21 cellular contexts compared by ENCODE assay signal in genomic region chr14:94372021-94372605, GRCh38. TPM values are rescaled to one million over a fixed set of nuclear protein-coding genes. Genes with fewer than 3 reads are reported as not detected.
DNase-seq lines count a peak whose midpoint lies in the region; TF ChIP-seq lines count a peak whose summit lies in the region.
"Had no signal": no experiment of that assay in that cellular context is flagged by ENCODE, and none has a peak within 500 bp of the region (broad histone marks: within the 10 kb centered on the region; RNA-seq: fewer than 3 reads in every experiment).

No MANE protein-coding gene starts in this region.

- peaks cover 41 to 49% of the 10 kb centered on the region in 2 experiments for H3K4me1 Mint-ChIP-seq in H9

- H3K79me2 ChIP-seq in H9 (ENCODE audit: insufficient read depth, low read length) (no peaks in the 10 kb centered on the region), mammary epithelial cell (ENCODE audit: insufficient read depth, low read length) (no peaks in the 10 kb centered on the region)

- no peak overlapping the region for H2BK5ac ChIP-seq in H9 (ENCODE audit: insufficient read length, low read length)

- H2AK5ac ChIP-seq in H9 (ENCODE audit: insufficient read length, low read length) = no peak overlapping the region

- H3K79me1 ChIP-seq in H9 (ENCODE audit: insufficient read depth, low read depth, low read length, poor library complexity, severe bottlenecking) = no peaks in the 10 kb centered on the region

- H3K27ac Mint-ChIP-seq in H9 = no peak overlapping the region; a peak in 2 of 7 replicates
- H3K27ac Mint-ChIP-seq: activated CD4-positive, alpha-beta T cell treated with anti-CD3 and anti-CD28 coated beads, Interleukin-2, amount 10 ng/mL, durations not matched to agents 24 days and 14 days; T-helper 2 cell treated with Interferon-gamma antibody and Interleukin-4, amounts not matched to agents 5 μg/mL and 100 μg/mL, for 36 hours had no signal

- H3K9me3 ChIP-seq in H9 (ENCODE audit: control insufficient read depth, low read depth, low read length) (no peaks in the 10 kb centered on the region), WERI-Rb-1 (ENCODE audit: severe bottlenecking) (no peaks in the 10 kb centered on the region), mammary epithelial cell (replicated peaks; ENCODE audit: insufficient read depth, low read length) (no peaks in the 10 kb centered on the region)
- H3K9me3 ChIP-seq: transverse colon had no signal

- CTCF ChIA-PET in mammary epithelial cell (lab: Charles Lee; ENCODE audit: low non-redundant PET) = interaction anchor here (0.6 kb wide), 1 partner anchor 99 kb away, joined by 3 read pairs; no protein-coding TSS in a partner anchor

- dilution Hi-C loops in mammary epithelial cell (cut with HindIII; ENCODE audit: low sequenced_read_pairs) = no loop called here

- no peak overlapping the region for H2BK15ac ChIP-seq in H9 (ENCODE audit: low read depth, low read length)

- H4K91ac ChIP-seq in H9 (ENCODE audit: insufficient read length, low read depth, low read length) = no peak overlapping the region

- H3K23me2 ChIP-seq in H9 (ENCODE audit: insufficient read length, low read depth, low read length, poor library complexity, severe bottlenecking) = no peaks in the 10 kb centered on the region

- H2BK12ac ChIP-seq in H9 (ENCODE audit: insufficient read length, low read depth, low read length) = no peak overlapping the region

- H3K9ac ChIP-seq in H9 (ENCODE audit: extremely low read depth, insufficient read length, low read length) = no peak overlapping the region
- H3K9ac ChIP-seq in mammary epithelial cell (ENCODE audit: insufficient read depth, low read length) = no peak overlapping the region

- H3K18ac ChIP-seq in H9 (ENCODE audit: insufficient read length, low read depth, low read length) = no peak overlapping the region

- H3K27ac ChIP-seq in H9 (ENCODE audit: insufficient read length, low read depth, low read length) (no peak overlapping the region), WERI-Rb-1 (no peak overlapping the region), mammary epithelial cell (ENCODE audit: insufficient read depth, low read depth, low read length) (no peak overlapping the region)
- H3K27ac ChIP-seq: transverse colon had no signal

- DNase-seq in AG10803 (ENCODE audit: low read depth) (no peak), H9 (peak; percentile 64), WERI-Rb-1 (no peak), iPS-NIHi7 (ENCODE audit: extremely low spot score) (peak; percentile 61), DMS79 treated with DMSO at 0.1 percent for 48 hours (lab: John Stamatoyannopoulos, UW) (no peak), mammary epithelial cell (no peak), SIG-M5 (lab: John Stamatoyannopoulos, UW) (no peak)
- no peak for DNase-seq in activated T-cell treated with anti-CD3 and anti-CD28 coated beads, Interleukin-2, amount 50 U/mL, for 48 hours
- DNase-seq: activated CD4-positive, alpha-beta T cell treated with anti-CD3 and anti-CD28 coated beads, Interleukin-2, amount 10 ng/mL, durations not matched to agents 24 days and 14 days; activated T-cell treated with anti-CD3 and anti-CD28 coated beads, Interleukin-2, amount 50 U/mL, for 1 hour; central memory CD4-positive, alpha-beta T cell; COR-L47; foreskin melanocyte; HCEC 1CT; midbrain; NCI-H2029 treated with DMSO at 0.1 percent for 48 hours; NCI-H82; occipital lobe; stimulated activated CD4-positive, alpha-beta T cell treated with anti-CD3 and anti-CD28 coated beads, Interleukin-4, amount 100 ng/mL, for 1 hour; transverse colon had no signal

- intact Hi-C loops in mammary epithelial cell (cut with micrococcal nuclease) = no loop called here

- WGBS in H9 (ENCODE audit: extremely low coverage, insufficient read length, low lambda C conversion rate) = no CpG with 5 or more reads among the region's 13 CpGs
- 89% methylated on average over 11 of the region's 13 CpGs for WGBS in mammary epithelial cell (ENCODE audit: low coverage, missing lambda C conversion rate)

- no TSS peak for BruUV-seq in mammary epithelial cell (replicated peaks; lab: Mats Ljungman, UMichigan)

- no peaks in the 10 kb centered on the region for H3K36me3 ChIP-seq in WERI-Rb-1
- no peaks in the 10 kb centered on the region for H3K36me3 ChIP-seq in mammary epithelial cell (ENCODE audit: insufficient read depth, low read length)
- H3K36me3 ChIP-seq: transverse colon had no signal

- H3T11ph ChIP-seq in H9 (ENCODE audit: low read length) = no peak overlapping the region

- no peaks in the 10 kb centered on the region for H3K36me3 Mint-ChIP-seq in H9 (ENCODE audit: insufficient read depth in 1 of 3, low read depth in 3 of 3)

- peaks cover 2% of the 10 kb centered on the region for H3K27me3 Mint-ChIP-seq in H9 (ENCODE audit: low read depth)
- H3K27me3 Mint-ChIP-seq: activated CD4-positive, alpha-beta T cell treated with anti-CD3 and anti-CD28 coated beads, Interleukin-2, amount 10 ng/mL, durations not matched to agents 24 days and 14 days had no signal

- no peak overlapping the region for H3K4ac ChIP-seq in H9 (ENCODE audit: low read depth, low read length)

- TF ChIP-seq CTCF in AG10803 (conservative IDR thresholded peaks at IDR 0.05; ENCODE audit: low read length) (peak; percentile 5; the same call in 1 of the 2 replicates), H9 (conservative IDR thresholded peaks at IDR 0.05) (peak; percentile 67), WERI-Rb-1 (IDR thresholded peaks at IDR 0.05; ENCODE audit: low read depth, low read length) (peak; percentile 44), mammary epithelial cell (conservative IDR thresholded peaks at IDR 0.05 in 1 of 2, IDR thresholded peaks at IDR 0.05 in 1 of 2; ENCODE audit: extremely low read depth in 1 of 2, insufficient read depth in 1 of 2, low read depth in 1 of 2, low read length in 2 of 2) (no peak)

- H4K5ac ChIP-seq in H9 (ENCODE audit: insufficient read length, low read depth, low read length) = no peak overlapping the region

- H3K4me2 ChIP-seq in H9 (ENCODE audit: insufficient read depth, insufficient read length, low read length) (no peak overlapping the region), mammary epithelial cell (ENCODE audit: insufficient read depth, low read depth, low read length) (no peak overlapping the region)

- H4K8ac ChIP-seq in H9 (replicated peaks; ENCODE audit: insufficient read length, low read depth, low read length) = no peak overlapping the region

- H3K4me3 ChIP-seq in AG10803 (ENCODE audit: low read length) (no peak overlapping the region), WERI-Rb-1 (ENCODE audit: low read depth, low read length) (no peak overlapping the region), mammary epithelial cell (replicated peaks in 1 of 3; ENCODE audit: insufficient read depth in 1 of 3, low read depth in 2 of 3, low read length in 3 of 3) (no peak overlapping the region)
- H3K4me3 ChIP-seq: transverse colon had no signal

- H4K20me1 ChIP-seq in H9 (ENCODE audit: control insufficient read depth, insufficient read depth, insufficient read length) (no peaks in the 10 kb centered on the region), mammary epithelial cell (ENCODE audit: insufficient read depth, low read length) (no peaks in the 10 kb centered on the region)

- H3K14ac ChIP-seq in H9 (ENCODE audit: insufficient read depth, low read length) = no peak overlapping the region; the same call in 1 of the 2 replicates

- H3K4me1 ChIP-seq in H9 (ENCODE audit: insufficient read depth, low read length) = peaks cover 6% of the 10 kb centered on the region; the same call in 1 of the 2 replicates
- H3K4me1 ChIP-seq in mammary epithelial cell (ENCODE audit: insufficient read depth, low read length) = peaks cover 25% of the 10 kb centered on the region
- H3K4me1 ChIP-seq: transverse colon had no signal

- no peak overlapping the region for H2AFZ ChIP-seq in H9 (ENCODE audit: low read length)
- H2AFZ ChIP-seq in mammary epithelial cell (ENCODE audit: low read depth, low read length) = no peak overlapping the region

- in situ Hi-C loops in mammary epithelial cell (cut with MboI; ENCODE audit: low sequenced_read_pairs in 2 of 2) = no loop called here

- H3K9me3 Mint-ChIP-seq in H9 = no peaks in the 10 kb centered on the region
- H3K9me3 Mint-ChIP-seq: activated CD4-positive, alpha-beta T cell treated with anti-CD3 and anti-CD28 coated beads, Interleukin-2, amount 10 ng/mL, durations not matched to agents 24 days and 14 days; T-helper 2 cell treated with Interferon-gamma antibody and Interleukin-4, amounts not matched to agents 5 μg/mL and 100 μg/mL, for 36 hours had no signal

- H3K27me3 ChIP-seq in H9 (ENCODE audit: insufficient read depth, low read length) = no peaks in the 10 kb centered on the region; the same call in 1 of the 2 replicates
- no peaks in the 10 kb centered on the region for H3K27me3 ChIP-seq in WERI-Rb-1 (ENCODE audit: insufficient read depth, low read depth, severe bottlenecking)
- no peaks in the 10 kb centered on the region for H3K27me3 ChIP-seq in mammary epithelial cell (ENCODE audit: insufficient read depth, low read length)
- H3K27me3 ChIP-seq: transverse colon had no signal

- no peak overlapping the region for H3K23ac ChIP-seq in H9 (ENCODE audit: insufficient read length, low read depth, low read length)

- H2BK20ac ChIP-seq in H9 (ENCODE audit: low read depth, low read length, poor library complexity, severe bottlenecking) = no peak overlapping the region

- H2BK120ac ChIP-seq in H9 (ENCODE audit: low read depth, low read length, poor library complexity, severe bottlenecking) = no peak overlapping the region

- no peak overlapping the region for H3K4me3 Mint-ChIP-seq in H9
- H3K4me3 Mint-ChIP-seq: activated CD4-positive, alpha-beta T cell treated with anti-CD3 and anti-CD28 coated beads, Interleukin-2, amount 10 ng/mL, durations not matched to agents 24 days and 14 days; T-helper 2 cell treated with Interferon-gamma antibody and Interleukin-4, amounts not matched to agents 5 μg/mL and 100 μg/mL, for 36 hours had no signal

- H3K56ac ChIP-seq in H9 (ENCODE audit: insufficient read length, low read depth, low read length) = no peak overlapping the region

RNA-seq across cellular contexts. Expression of gene SERPINA2, which starts 5.6 kb away (rescaled TPM):
- total RNA-seq in H9 (2021) (not detected in 2 replicates), mammary epithelial cell (not detected)
- not detected for polyA plus RNA-seq in mammary epithelial cell
- not detected for polyA minus RNA-seq in mammary epithelial cell
- total RNA-seq: activated CD4-positive, alpha-beta T cell treated with anti-CD3 and anti-CD28 coated beads, Interleukin-2, amount 10 ng/mL, durations not matched to agents 24 days and 14 days; occipital lobe; transverse colon had no signal

RNA-seq across cellular contexts. Expression of gene SERPINA1, which starts 16.3 kb away (rescaled TPM):
- total RNA-seq in H9 (2021) = not detected in 2 replicates
- 100 to 1,000 TPM in 1 of 2 donors, 10 to 100 TPM in 1; 30.3 to 155 TPM for total RNA-seq in mammary epithelial cell
- polyA plus RNA-seq in mammary epithelial cell = 147 TPM
- polyA minus RNA-seq in mammary epithelial cell = 116 TPM

RNA-seq across cellular contexts. Expression of gene SERPINA6, which starts 49.0 kb away (rescaled TPM):
- not detected in 2 replicates for total RNA-seq in H9 (2021)
- total RNA-seq in mammary epithelial cell = not detected
- polyA plus RNA-seq in mammary epithelial cell = 0.05 TPM
- not detected for polyA minus RNA-seq in mammary epithelial cell
- total RNA-seq: activated CD4-positive, alpha-beta T cell treated with anti-CD3 and anti-CD28 coated beads, Interleukin-2, amount 10 ng/mL, durations not matched to agents 24 days and 14 days; occipital lobe had no signal

Comparison
In these comparisons a context has a peak if more than half of its experiments do, and no peak if none do; other contexts are left out.
1. DNase-seq: peak in H9 (single experiment) and iPS-NIHi7 (single experiment); none in AG10803 (single experiment), WERI-Rb-1 (single experiment), activated T-cell treated with anti-CD3 and anti-CD28 coated beads, Interleukin-2, amount 50 U/mL, for 48 hours (0 of 2), DMS79 treated with DMSO at 0.1 percent for 48 hours (single experiment), mammary epithelial cell (single experiment) and SIG-M5 (single experiment).
2. CTCF ChIP-seq: peak in AG10803 (single experiment), H9 (single experiment) and WERI-Rb-1 (single experiment); none in mammary epithelial cell (0 of 2).
3. RNA of gene SERPINA1, which starts 16.3 kb away (total RNA-seq): 30.3 to 155 TPM in mammary epithelial cell; not detected in H9; every median in the first group is over 10 times any median in the second.